Comparison of ENCODE assay signal across 29 cellular contexts in genomic region chr12:54075974-54076373, GRCh38. TPM values are rescaled to one million over a fixed set of nuclear protein-coding genes. Genes with fewer than 3 reads are reported as not detected.
DNase-seq lines count a peak whose midpoint lies in the region; FAIRE-seq and TF ChIP-seq lines count a peak whose summit lies in the region.
"Had no signal": no experiment of that assay in that cellular context is flagged by ENCODE, and none has a peak within 500 bp of the region (broad histone marks: within the 10 kb centered on the region; RNA-seq: fewer than 3 reads in every experiment).

No MANE protein-coding gene starts in this region.

- H3K36me3 ChIP-seq in H1 (ENCODE audit: control insufficient read depth in 2 of 4, insufficient read depth in 4 of 4, low read length in 3 of 4) (no peaks in the 10 kb centered on the region), iPS DF 6.9 (ENCODE audit: control insufficient read depth, insufficient read depth, low read length) (no peaks in the 10 kb centered on the region), stomach (no peaks in the 10 kb centered on the region), Karpas-422 (ENCODE audit: insufficient read depth, low read length) (no peaks in the 10 kb centered on the region)
- H3K36me3 ChIP-seq: BE2C, Peyer's patch had no signal

- no peak for TF ChIP-seq RAD21 in H1 (IDR thresholded peaks at IDR 0.05 in 1 of 2, conservative IDR thresholded peaks at IDR 0.05 in 1 of 2; ENCODE audit: low read depth in 2 of 2, low read length in 2 of 2)

- CTCF ChIA-PET in H1 (lab: Charles Lee; ENCODE audit: partially characterized antibody) = interaction anchor here (0.8 to 1.6 kb wide), 7 partner anchors 15 to 132 kb away, joined by 3 to 6 read pairs (median 3); no protein-coding TSS in a partner anchor

- no peaks in the 10 kb centered on the region for H3K23me2 ChIP-seq in H1 (ENCODE audit: low read depth, low read length)

- no peak overlapping the region for H2BK5ac ChIP-seq in H1 (ENCODE audit: low read depth, low read length)

- no peak overlapping the region for H3K9ac ChIP-seq in H1 (replicated peaks in 1 of 4; ENCODE audit: extremely low read depth in 1 of 4, low read depth in 3 of 4, low read length in 3 of 4)
- H3K9ac ChIP-seq in Karpas-422 (ENCODE audit: low read length) = no peak overlapping the region
- H3K9ac ChIP-seq: GM23248 had no signal

- TF ChIP-seq POLR2A in H1 (IDR thresholded peaks at IDR 0.05; ENCODE audit: control extremely low read depth in 1 of 2, low read depth in 2 of 2, low read length in 2 of 2) (no peak), stomach (IDR thresholded peaks at IDR 0.05) (no peak)

- H3K4me3 ChIP-seq in H1 (ENCODE audit: extremely low read depth in 1 of 4, insufficient read depth in 2 of 4, low read depth in 3 of 4, low read length in 4 of 4) (peak overlapping the region in 1 of 4 experiments; percentile 25; a peak in 2 of 8 replicates), iPS DF 6.9 (ENCODE audit: low read length) (no peak overlapping the region), stomach (no peak overlapping the region), Karpas-422 (ENCODE audit: low read length) (no peak overlapping the region)
- H3K4me3 ChIP-seq: GM23248, Peyer's patch had no signal

- H3K9me3 ChIP-seq in H1 (ENCODE audit: insufficient read depth in 2 of 2, low read depth in 1 of 2, low read length in 1 of 2) (no peaks in the 10 kb centered on the region), iPS DF 6.9 (ENCODE audit: control insufficient read depth, insufficient read depth, low read length) (no peaks in the 10 kb centered on the region), stomach (no peaks in the 10 kb centered on the region), Karpas-422 (ENCODE audit: low read length) (no peaks in the 10 kb centered on the region)
- H3K9me3 ChIP-seq: BE2C, Peyer's patch had no signal

- no peak overlapping the region for H4K8ac ChIP-seq in H1 (ENCODE audit: extremely low read depth, insufficient read depth, low read length)

- H2AK5ac ChIP-seq in H1 (ENCODE audit: low read depth, low read length) = no peak overlapping the region

- H2AFZ ChIP-seq in H1 (ENCODE audit: low read length) (no peak overlapping the region), Karpas-422 (ENCODE audit: low read length) (no peak overlapping the region)
- H2AFZ ChIP-seq: GM23248 had no signal

- no peak overlapping the region for H3K23ac ChIP-seq in H1 (ENCODE audit: insufficient read length)

- H2BK120ac ChIP-seq in H1 (replicated peaks; ENCODE audit: low read depth, low read length) = no peak overlapping the region

- no peak overlapping the region for H3K56ac ChIP-seq in H1 (replicated peaks; ENCODE audit: insufficient read length, low read depth, low read length)

- DNase-seq in NCI-H526 (lab: John Stamatoyannopoulos, UW) (peak; percentile 97 to 98), NCI-H526 treated with DMSO at 0.1 percent for 48 hours (lab: John Stamatoyannopoulos, UW) (no peak), H1 (ENCODE audit: low read depth in 1 of 2, low spot score in 2 of 2) (peak; percentile 48 to 56), iPS DF 6.9 (ENCODE audit: low read depth, low spot score) (peak; percentile 61), stomach (no peak), Karpas-422 (no peak), DMS153 (lab: John Stamatoyannopoulos, UW) (no peak), Ammon's horn (ENCODE audit: low spot score) (no peak)
- DNase-seq: BE2C; CD8-positive, alpha-beta memory T cell; DMS 273 treated with DMSO at 0.1 percent for 48 hours; DMS79 treated with DMSO at 0.1 percent for 48 hours; GM23248; MV-4-11; NCI-H1105; NCI-H1436 treated with DMSO at 0.1 percent for 48 hours; NCI-H187 treated with DMSO at 0.1 percent for 48 hours; NCI-H2171 treated with DMSO at 0.1 percent for 48 hours; NCI-H345; NCI-H524 treated with DMSO at 0.1 percent for 48 hours; OCI-M1; Peyer's patch; SHP77 treated with DMSO at 0.1 percent for 48 hours had no signal

- H2BK20ac ChIP-seq in H1 (ENCODE audit: low read length) = no peak overlapping the region

- POLR2A ChIA-PET in H1 (lab: Charles Lee; ENCODE audit: partially characterized antibody) = interaction anchor here (1.8 kb wide), 1 partner anchor 46 kb away, joined by 3 read pairs; no protein-coding TSS in a partner anchor

- H3K27me3 ChIP-seq in H1 (replicated peaks in 1 of 4; ENCODE audit: control insufficient read depth in 3 of 4, extremely low read depth in 1 of 4, insufficient read depth in 3 of 4, low read length in 3 of 4) (peaks cover 36 to 65% (median 52%) of the 10 kb centered on the region in 4 experiments), iPS DF 6.9 (ENCODE audit: control insufficient read depth, insufficient read depth, low read length) (peaks cover 36% of the 10 kb centered on the region), stomach (no peaks in the 10 kb centered on the region), Karpas-422 (ENCODE audit: low read length) (no peaks in the 10 kb centered on the region)
- H3K27me3 ChIP-seq: BE2C, Peyer's patch had no signal

- intact Hi-C loops in stomach (cut with DNase I; ENCODE audit: low total_unique reads) = no loop called here

- H3K27ac ChIP-seq in H1 (ENCODE audit: low read depth, low read length) (no peak overlapping the region), iPS DF 6.9 (ENCODE audit: low read length) (no peak overlapping the region), stomach (peak overlapping the region in 4 of 5 donors; percentile 7 to 90 (median 28)), Karpas-422 (ENCODE audit: low read length) (no peak overlapping the region)
- H3K27ac ChIP-seq: 22Rv1, GM23248, HL-60 had no signal

- H4K20me1 ChIP-seq in H1 (replicated peaks in 1 of 2; ENCODE audit: control insufficient read depth in 1 of 2, insufficient read depth in 2 of 2, low read length in 2 of 2) = no peaks in the 10 kb centered on the region
- H4K20me1 ChIP-seq in Karpas-422 (ENCODE audit: insufficient read depth, low read depth, low read length) = no peaks in the 10 kb centered on the region

- peak; percentile 73 for FAIRE-seq in H1 (lab: Jason Lieb, UNC)
- FAIRE-seq: GM18507, HepG2 had no signal

- no peak overlapping the region for H4K91ac ChIP-seq in H1 (replicated peaks; ENCODE audit: insufficient read length, low read length)

- no peak overlapping the region for H2BK15ac ChIP-seq in H1 (ENCODE audit: low read length)

- H2BK12ac ChIP-seq in H1 (ENCODE audit: low read depth, low read length) = no peak overlapping the region; the same call in 1 of the 2 replicates

- no peak overlapping the region for H3K4ac ChIP-seq in H1 (replicated peaks; ENCODE audit: insufficient read length, low read depth, low read length)

- TF ChIP-seq EP300 in H1 (IDR thresholded peaks at IDR 0.05; ENCODE audit: borderline replicate concordance in 1 of 2, low read depth in 2 of 2, low read length in 2 of 2) = 0 out of 3 replicates have a peak, but pooled peaks of 1 of the 2 experiments have one; percentile 42
- TF ChIP-seq EP300 in stomach (IDR thresholded peaks at IDR 0.05) = no peak

- no peak for TF ChIP-seq CTCF in H1 (IDR thresholded peaks at IDR 0.05; ENCODE audit: control extremely low read depth in 1 of 3, insufficient read depth in 1 of 3, low read depth in 1 of 3, low read length in 3 of 3)
- TF ChIP-seq CTCF in stomach (IDR thresholded peaks at IDR 0.05) = no peak

- H3K14ac ChIP-seq in H1 (ENCODE audit: insufficient read length) = no peak overlapping the region

- H3K9me2 ChIP-seq in Karpas-422 (replicated peaks; ENCODE audit: insufficient read depth, low read length) = no peaks in the 10 kb centered on the region

- no peak overlapping the region for H3K18ac ChIP-seq in H1 (ENCODE audit: extremely low read depth, low read length)

- H4K5ac ChIP-seq in H1 (ENCODE audit: insufficient read length, low read depth, low read length) = no peak overlapping the region

- H3K4me1 ChIP-seq in H1 (replicated peaks in 1 of 4; ENCODE audit: control insufficient read depth in 3 of 4, insufficient read depth in 4 of 4, low read length in 3 of 4) = peaks cover 6 to 13% (median 8%) of the 10 kb centered on the region in 4 experiments
- H3K4me1 ChIP-seq in iPS DF 6.9 (ENCODE audit: control insufficient read depth, insufficient read depth, low read length) = peaks cover 2% of the 10 kb centered on the region; the same call in 1 of the 2 replicates
- H3K4me1 ChIP-seq in stomach = peaks cover 0 to 21% (median 5%) of the 10 kb centered on the region in 4 donors
- no peaks in the 10 kb centered on the region for H3K4me1 ChIP-seq in Karpas-422 (ENCODE audit: low read length)
- H3K4me1 ChIP-seq: Peyer's patch had no signal

- H3K4me2 ChIP-seq in H1 (ENCODE audit: insufficient read depth in 1 of 2, low read depth in 2 of 2, low read length in 2 of 2) = peak overlapping the region; percentile 11 to 44; a peak in 3 of 4 replicates
- H3K4me2 ChIP-seq in Karpas-422 (ENCODE audit: low read depth, low read length, poor library complexity, severe bottlenecking) = no peak overlapping the region

- no peaks in the 10 kb centered on the region for H3K79me1 ChIP-seq in H1 (ENCODE audit: low read depth, low read length)

- H3K79me2 ChIP-seq in H1 (ENCODE audit: control insufficient read depth in 1 of 2, insufficient read depth in 2 of 2, low read length in 2 of 2) = no peaks in the 10 kb centered on the region
- no peaks in the 10 kb centered on the region for H3K79me2 ChIP-seq in Karpas-422 (ENCODE audit: low read length)

RNA-seq across cellular contexts. Expression of gene HOXC4, which starts 22.3 kb away (rescaled TPM):
- total RNA-seq in H1 (2021; fragmentation: NEBNext Ultra II Directional; extraction: Animal tissue kit (Norgen Biotek cat#: 25700)) = not detected in 2 replicates
- polyA plus RNA-seq in H1 (2011; rRNA removed) (not detected in 2 replicates), stomach (1 to 10 TPM in 2 of 3 donors, under 1 TPM in 1; 0.92 to 3.7 (median 2.6) TPM)
- not detected for polyA plus RNA-seq in H1 (2011; cell fraction: cytosol; rRNA removed)
- polyA plus RNA-seq in H1 (2011; cell fraction: nucleus; rRNA removed) = not detected
- polyA plus RNA-seq in H1 (2012, experiment 1 of 2) = not detected in 4 replicates
- polyA plus RNA-seq in H1 (2012, experiment 2 of 2) = not detected
- 0.02 TPM for polyA plus RNA-seq in H1 (2013, experiment 1 of 2)
- 0.02 TPM for polyA plus RNA-seq in H1 (2013, experiment 2 of 2)
- polyA minus RNA-seq in H1 (2011; rRNA and poly(A)+ RNA removed) = not detected in 2 replicates
- polyA minus RNA-seq in H1 (2011; cell fraction: cytosol; rRNA and poly(A)+ RNA removed) = not detected
- polyA minus RNA-seq in H1 (2011; cell fraction: nucleus; rRNA and poly(A)+ RNA removed) = not detected
- 1 to 10 TPM in 2 of 5 donors, not detected in 3; 2.6 to 3.5 TPM for total RNA-seq in stomach
- total RNA-seq in Karpas-422 (2014; rRNA removed; shearing (Covaris generic); ENCODE audit: low replicate concordance) = 7.3 and 9.7 TPM in 2 replicates
- total RNA-seq: HepG2 had no signal
- polyA plus RNA-seq: CD14-positive monocyte, HepG2 had no signal

RNA-seq across cellular contexts. Expression of gene HOXC5, which starts 43.1 kb away (rescaled TPM):
- total RNA-seq in H1 (2021; fragmentation: NEBNext Ultra II Directional; extraction: Animal tissue kit (Norgen Biotek cat#: 25700)) = not detected in 2 replicates
- polyA plus RNA-seq in H1 (2011; rRNA removed) (not detected in 2 replicates), stomach (1 to 10 TPM in 1 of 3 donors, under 1 TPM in 1, not detected in 1; 0.25 to 1.3 TPM)
- polyA plus RNA-seq in H1 (2011; cell fraction: cytosol; rRNA removed) = not detected
- polyA plus RNA-seq in H1 (2011; cell fraction: nucleus; rRNA removed) = not detected
- not detected in 4 replicates for polyA plus RNA-seq in H1 (2012, experiment 1 of 2)
- polyA plus RNA-seq in H1 (2012, experiment 2 of 2) = not detected
- not detected for polyA plus RNA-seq in H1 (2013, experiment 1 of 2)
- polyA plus RNA-seq in H1 (2013, experiment 2 of 2) = not detected
- not detected in 2 replicates for polyA minus RNA-seq in H1 (2011; rRNA and poly(A)+ RNA removed)
- not detected for polyA minus RNA-seq in H1 (2011; cell fraction: cytosol; rRNA and poly(A)+ RNA removed)
- polyA minus RNA-seq in H1 (2011; cell fraction: nucleus; rRNA and poly(A)+ RNA removed) = not detected
- not detected for total RNA-seq in stomach
- not detected in 2 replicates for total RNA-seq in Karpas-422 (2014; rRNA removed; shearing (Covaris generic); ENCODE audit: low replicate concordance)
- total RNA-seq: CD8-positive, alpha-beta memory T cell; HepG2; MCF 10A; Peyer's patch had no signal
- polyA plus RNA-seq: CD14-positive monocyte; CD8-positive, alpha-beta memory T cell; HepG2 had no signal

RNA-seq across cellular contexts. Expression of gene HOXC6, which starts 47.7 kb away (rescaled TPM):
- not detected in 2 replicates for total RNA-seq in H1 (2021; fragmentation: NEBNext Ultra II Directional; extraction: Animal tissue kit (Norgen Biotek cat#: 25700))
- polyA plus RNA-seq in H1 (2011; rRNA removed) (not detected in 2 replicates), stomach (1 to 10 TPM in 1 of 3 donors, under 1 TPM in 1, not detected in 1; 0.46 to 1.0 TPM)
- polyA plus RNA-seq in H1 (2011; cell fraction: cytosol; rRNA removed) = not detected
- not detected for polyA plus RNA-seq in H1 (2011; cell fraction: nucleus; rRNA removed)
- not detected in 4 replicates for polyA plus RNA-seq in H1 (2012, experiment 1 of 2)
- not detected for polyA plus RNA-seq in H1 (2012, experiment 2 of 2)
- not detected for polyA plus RNA-seq in H1 (2013, experiment 1 of 2)
- not detected for polyA plus RNA-seq in H1 (2013, experiment 2 of 2)
- polyA minus RNA-seq in H1 (2011; rRNA and poly(A)+ RNA removed) = not detected in 2 replicates
- polyA minus RNA-seq in H1 (2011; cell fraction: cytosol; rRNA and poly(A)+ RNA removed) = not detected
- polyA minus RNA-seq in H1 (2011; cell fraction: nucleus; rRNA and poly(A)+ RNA removed) = not detected
- 1 to 10 TPM in 1 of 5 donors, not detected in 4; 2.0 TPM for total RNA-seq in stomach
- total RNA-seq in Karpas-422 (2014; rRNA removed; shearing (Covaris generic); ENCODE audit: low replicate concordance) = not detected in 2 replicates
- total RNA-seq: CD8-positive, alpha-beta memory T cell; HepG2 had no signal
- polyA plus RNA-seq: CD14-positive monocyte; CD8-positive, alpha-beta memory T cell; HepG2 had no signal

Comparison
In these comparisons a context has a peak if more than half of its experiments do, and no peak if none do; other contexts are left out.
1. DNase-seq: peak in NCI-H526 (2 of 2), H1 (2 of 2) and iPS DF 6.9 (single experiment); none in NCI-H526 treated with DMSO at 0.1 percent for 48 hours (single experiment), stomach (single experiment), Karpas-422 (single experiment), DMS153 (single experiment) and Ammon's horn (single experiment).
2. H3K27ac ChIP-seq: peak in stomach (4 of 5); none in H1 (single experiment), iPS DF 6.9 (single experiment) and Karpas-422 (single experiment).